In genomic region chr3:119795849-119796248, GRCh38 we compare ENCODE assay signal across 17 cellular contexts. TPM values are rescaled to one million over a fixed set of nuclear protein-coding genes. Genes with fewer than 3 reads are reported as not detected.
DNase-seq lines count a peak whose midpoint lies in the region; ATAC-seq, FAIRE-seq and TF ChIP-seq lines count a peak whose summit lies in the region.
"Had no signal": no experiment of that assay in that cellular context is flagged by ENCODE, and none has a peak within 500 bp of the region (broad histone marks: within the 10 kb centered on the region; RNA-seq: fewer than 3 reads in every experiment).

No MANE protein-coding gene starts in this region.

- no peaks in the 10 kb centered on the region for H3K9me3 ChIP-seq in right atrium auricular region
- H3K9me3 ChIP-seq in HepG2 (ENCODE audit: low read length), result no peaks in the 10 kb centered on the region
- H3K9me3 ChIP-seq in neural progenitor cell (ENCODE audit: low read depth), result no peaks in the 10 kb centered on the region

- H3K9me3 Mint-ChIP-seq in neural progenitor cell (peaks cover 2% of the 10 kb centered on the region), MCF 10A (ENCODE audit: unreplicated experiment) (no peaks in the 10 kb centered on the region)
- H3K9me3 Mint-ChIP-seq: H9 had no signal

- BruUV-seq in HepG2 (replicated peaks; lab: Mats Ljungman, UMichigan) (no TSS peak), MCF 10A (replicated peaks; lab: Mats Ljungman, UMichigan) (no TSS peak)

- POLR2A ChIA-PET in HepG2 (lab: Yijun Ruan, JAX), result interaction anchor here (1.6 to 1.7 kb wide), 3 partner anchors 12 to 21 kb away, joined by 5 to 15 read pairs (median 5); partner anchors contain the start of gene NR1I2
- POLR2A ChIA-PET in MCF 10A (lab: Yijun Ruan, JAX), result no interaction called here

- H3K27ac Mint-ChIP-seq in neural progenitor cell, result no peak overlapping the region
- no peak overlapping the region for H3K27ac Mint-ChIP-seq in MCF 10A (ENCODE audit: low read depth, unreplicated experiment)

- WGBS in HepG2 (ENCODE audit: low lambda C conversion rate), result 10% methylated on average over 3 of the region's 3 CpGs

- peak in 1 of 2 experiments; percentile 78; a peak in 2 of 4 replicates for TF ChIP-seq EP300 in HepG2 (IDR thresholded peaks at IDR 0.05; ENCODE audit: low read depth in 2 of 2, low read length in 2 of 2)
- peak; percentile 59 for TF ChIP-seq EP300 in HepG2 (CRISPR knock-in tag; IDR thresholded peaks at IDR 0.05; ENCODE audit: borderline replicate concordance)

- DNase-seq in right atrium auricular region (ENCODE audit: low spot score) (peak; percentile 23), left ventricle myocardium superior (no peak), HepG2 (ENCODE audit: low spot score) (peak; percentile 82), neural progenitor cell (ENCODE audit: low spot score) (no peak), MCF 10A (ENCODE audit: unreplicated experiment) (no peak), retina (no peak), NOMO-1 treated with DMSO at 0.1 percent for 48 hours (lab: John Stamatoyannopoulos, UW; ENCODE audit: unreplicated experiment) (no peak)
- DNase-seq: 8988T, C1 segment of cervical spinal cord, NCI-H1092 treated with DMSO at 0.1 percent for 48 hours, NCI-H1694, NCI-H446 had no signal

- H3K27ac ChIP-seq in right atrium auricular region (no peak overlapping the region), HepG2 (ENCODE audit: extremely low read length, insufficient read depth, low read length) (peak overlapping the region; percentile 90), neural progenitor cell (no peak overlapping the region)
- H3K27ac ChIP-seq: SK-N-MC had no signal

- ATAC-seq in left ventricle myocardium superior, result no peak
- ATAC-seq in HepG2, result peak; percentile 66
- ATAC-seq in HG03342 (IDR thresholded peaks at IDR 0.05; ENCODE audit: unreplicated experiment), result no peak
- ATAC-seq: Right ventricle myocardium inferior had no signal

- H4K20me1 ChIP-seq in HepG2 (ENCODE audit: insufficient read depth, low read length) (no peaks in the 10 kb centered on the region), neural progenitor cell (ENCODE audit: low read depth) (no peaks in the 10 kb centered on the region)

- H3K4me3 Mint-ChIP-seq in neural progenitor cell (no peak overlapping the region), MCF 10A (ENCODE audit: unreplicated experiment) (no peak overlapping the region)
- H3K4me3 Mint-ChIP-seq: H9 had no signal

- H3K4me2 ChIP-seq in HepG2 (ENCODE audit: low read depth, low read length) (peak overlapping the region; percentile 84), neural progenitor cell (peak overlapping the region; percentile 54)

- H3K36me3 Mint-ChIP-seq in neural progenitor cell, result no peaks in the 10 kb centered on the region
- peaks cover 8% of the 10 kb centered on the region for H3K36me3 Mint-ChIP-seq in MCF 10A (ENCODE audit: insufficient read depth, unreplicated experiment)

- H3K27me3 Mint-ChIP-seq in neural progenitor cell (ENCODE audit: insufficient read depth, low read depth) (peaks cover 4% of the 10 kb centered on the region), MCF 10A (ENCODE audit: insufficient read depth, unreplicated experiment) (peaks cover 45% of the 10 kb centered on the region)

- peak overlapping the region; percentile 63 for H3K9ac ChIP-seq in HepG2 (ENCODE audit: insufficient read depth, low read depth, low read length)
- no peak overlapping the region for H3K9ac ChIP-seq in neural progenitor cell

- no peak for TF ChIP-seq RAD21 in HepG2 (CRISPR knock-in tag; IDR thresholded peaks at IDR 0.05)

- H3K4me3 ChIP-seq in right atrium auricular region (no peak overlapping the region), HepG2 (replicated peaks in 1 of 3; ENCODE audit: insufficient read depth in 1 of 3, low read depth in 2 of 3, low read length in 3 of 3) (peak overlapping the region; percentile 31 to 43 (median 33); a peak in 5 of 6 replicates), neural progenitor cell (no peak overlapping the region)
- H3K4me3 ChIP-seq: SK-N-MC had no signal

- peak; percentile 88 for FAIRE-seq in HepG2 (lab: Jason Lieb, UNC)
- FAIRE-seq: GM18507 had no signal

- no peaks in the 10 kb centered on the region for H3K27me3 ChIP-seq in right atrium auricular region
- no peaks in the 10 kb centered on the region for H3K27me3 ChIP-seq in HepG2 (ENCODE audit: control insufficient read depth in 1 of 2, insufficient read depth in 2 of 2, low read length in 2 of 2)
- H3K27me3 ChIP-seq in neural progenitor cell, result no peaks in the 10 kb centered on the region

- no peak for TF ChIP-seq CTCF in right atrium auricular region (IDR thresholded peaks at IDR 0.05)
- no peak for TF ChIP-seq CTCF in HepG2 (CRISPR knock-in tag; IDR thresholded peaks at IDR 0.05)
- no peak for TF ChIP-seq CTCF in neural progenitor cell (IDR thresholded peaks at IDR 0.05)
- TF ChIP-seq CTCF in MCF 10A (IDR thresholded peaks at IDR 0.05; ENCODE audit: unreplicated experiment), result no peak

- H3K36me3 ChIP-seq in right atrium auricular region (no peaks in the 10 kb centered on the region), HepG2 (replicated peaks in 1 of 2; ENCODE audit: control insufficient read depth in 1 of 2, insufficient read depth in 2 of 2, low read length in 2 of 2) (no peaks in the 10 kb centered on the region), neural progenitor cell (no peaks in the 10 kb centered on the region)

- H2AFZ ChIP-seq in HepG2 (ENCODE audit: low read length) (no peak overlapping the region), neural progenitor cell (replicated peaks) (no peak overlapping the region)

- TF ChIP-seq POLR2A in HepG2 (IDR thresholded peaks at IDR 0.05; ENCODE audit: insufficient read depth in 1 of 2, low read depth in 2 of 2, low read length in 2 of 2), result 0 out of 4 replicates have a peak, but pooled peaks of 1 of the 2 experiments have one; percentile 42

- peaks cover 13% of the 10 kb centered on the region for H3K4me1 Mint-ChIP-seq in neural progenitor cell
- H3K4me1 Mint-ChIP-seq in MCF 10A (ENCODE audit: insufficient read depth, unreplicated experiment), result peaks cover 10% of the 10 kb centered on the region

- in situ Hi-C loops in HepG2 (cut with HindIII; ENCODE audit: extremely low pct_ligation_motif_present, low pct_unique_long_range_greater_than_20kb), result no loop called here

- CTCF ChIA-PET in HepG2 (lab: Yijun Ruan, JAX; ENCODE audit: low intra/inter-chr PET ratio, low total read pairs), result no interaction called here
- CTCF ChIA-PET in MCF 10A (lab: Yijun Ruan, JAX), result no interaction called here

- intact Hi-C loops in left ventricle myocardium superior (cut with micrococcal nuclease), result no loop called here
- intact Hi-C loops in HepG2 (cut with micrococcal nuclease; ENCODE audit: unreplicated experiment), result loop anchor here (1.0 to 2.0 kb wide), 2 partner anchors 15 to 25 kb away; no protein-coding TSS in a partner anchor
- intact Hi-C loops in MCF 10A (cut with micrococcal nuclease), result no loop called here

- H3K79me2 ChIP-seq in HepG2 (ENCODE audit: insufficient read depth, low read length) (no peaks in the 10 kb centered on the region), neural progenitor cell (ENCODE audit: low read depth) (no peaks in the 10 kb centered on the region)

- H3K4me1 ChIP-seq in right atrium auricular region (no peaks in the 10 kb centered on the region), HepG2 (ENCODE audit: insufficient read depth, low read length) (peaks cover 53% of the 10 kb centered on the region), neural progenitor cell (peaks cover 21% of the 10 kb centered on the region)

- H3F3A ChIP-seq in neural progenitor cell (ENCODE audit: low read depth), result peaks cover 15% of the 10 kb centered on the region

TF ChIP-seq in HepG2, 621 proteins besides CTCF, POLR2A, EP300 and RAD21 (continues in another document):
- peak; percentile 65 for TF ChIP-seq RARA (CRISPR knock-in tag; IDR thresholded peaks at IDR 0.05)

RNA-seq across cellular contexts. Expression of gene NR1I2, which starts 13.9 kb away (rescaled TPM):
- total RNA-seq in right atrium auricular region, result under 1 TPM in 1 of 2 donors, not detected in 1; 0.82 TPM
- total RNA-seq in left ventricle myocardium superior, result 0.12 TPM
- 10.9 and 13.4 TPM in 2 replicates for total RNA-seq in HepG2 (2016; rRNA removed; fragmentation: Illumina TruSeq; extraction: Trizol)
- 1.3 and 1.4 TPM in 2 replicates for total RNA-seq in HepG2 (2016; cell fraction: cytosol; rRNA removed; fragmentation: Illumina TruSeq; extraction: Trizol; ENCODE audit: low read depth)
- total RNA-seq in HepG2 (2016; cell fraction: insoluble cytoplasmic fraction; rRNA removed; fragmentation: Illumina TruSeq; extraction: Trizol), result 11.0 and 14.6 TPM in 2 replicates
- total RNA-seq in HepG2 (2016; cell fraction: membrane; rRNA removed; fragmentation: Illumina TruSeq; extraction: Trizol), result 4.3 and 4.5 TPM in 2 replicates
- total RNA-seq in HepG2 (2016; cell fraction: nucleus; rRNA removed; fragmentation: Illumina TruSeq; extraction: Trizol), result 26.4 and 27.1 TPM in 2 replicates
- 8.8 and 9.8 TPM in 2 replicates for polyA plus RNA-seq in HepG2 (2011; rRNA removed)
- 4.2 and 4.4 TPM in 2 replicates for polyA plus RNA-seq in HepG2 (2011; cell fraction: cytosol; rRNA removed)
- polyA plus RNA-seq in HepG2 (2011; cell fraction: nucleus; rRNA removed), result 48.5 and 49.6 TPM in 2 replicates
- polyA plus RNA-seq in HepG2 (2012), result 5.7 and 9.6 TPM in 2 replicates
- polyA plus RNA-seq in HepG2 (2016; cell fraction: cytosol; fragmentation: Illumina TruSeq; extraction: Trizol; ENCODE audit: low read depth), result 0.58 and 0.63 TPM in 2 replicates
- 8.0 and 8.4 TPM in 2 replicates for polyA plus RNA-seq in HepG2 (2016; cell fraction: insoluble cytoplasmic fraction; fragmentation: Illumina TruSeq; extraction: Trizol; ENCODE audit: low read depth)
- polyA plus RNA-seq in HepG2 (2016; cell fraction: membrane; fragmentation: Illumina TruSeq; extraction: Trizol; ENCODE audit: low read depth), result 1.8 and 2.5 TPM in 2 replicates
- polyA plus RNA-seq in HepG2 (2016; cell fraction: nucleus; fragmentation: Illumina TruSeq; extraction: Trizol; ENCODE audit: insufficient read depth, low read depth), result 30.6 and 33.1 TPM in 2 replicates
- polyA minus RNA-seq in HepG2 (2011; rRNA and poly(A)+ RNA removed; ENCODE audit: low replicate concordance), result 11.6 TPM in 1 of 2 replicates, not detected in the other
- polyA minus RNA-seq in HepG2 (2011; cell fraction: cytosol; rRNA and poly(A)+ RNA removed), result 4.1 TPM in 2 replicates
- polyA minus RNA-seq in HepG2 (2011; cell fraction: nucleus; rRNA and poly(A)+ RNA removed), result 24.8 and 27.8 TPM in 2 replicates
- total RNA-seq in neural progenitor cell (ENCODE audit: low replicate concordance), result 0.22 and 0.69 TPM in 2 replicates
- total RNA-seq in MCF 10A (2022), result not detected in 2 replicates
- total RNA-seq: H9, Right ventricle myocardium inferior had no signal

Comparison
In these comparisons a context has a peak if more than half of its experiments do, and no peak if none do; other contexts are left out.
1. DNase-seq: peak in right atrium auricular region (single experiment) and HepG2 (single experiment); none in left ventricle myocardium superior (single experiment), neural progenitor cell (single experiment), MCF 10A (single experiment), retina (single experiment) and NOMO-1 treated with DMSO at 0.1 percent for 48 hours (single experiment).
2. H3K4me3 ChIP-seq: peak in HepG2 (3 of 3); none in right atrium auricular region (0 of 2) and neural progenitor cell (single experiment).